In the genomic region with DNA sequence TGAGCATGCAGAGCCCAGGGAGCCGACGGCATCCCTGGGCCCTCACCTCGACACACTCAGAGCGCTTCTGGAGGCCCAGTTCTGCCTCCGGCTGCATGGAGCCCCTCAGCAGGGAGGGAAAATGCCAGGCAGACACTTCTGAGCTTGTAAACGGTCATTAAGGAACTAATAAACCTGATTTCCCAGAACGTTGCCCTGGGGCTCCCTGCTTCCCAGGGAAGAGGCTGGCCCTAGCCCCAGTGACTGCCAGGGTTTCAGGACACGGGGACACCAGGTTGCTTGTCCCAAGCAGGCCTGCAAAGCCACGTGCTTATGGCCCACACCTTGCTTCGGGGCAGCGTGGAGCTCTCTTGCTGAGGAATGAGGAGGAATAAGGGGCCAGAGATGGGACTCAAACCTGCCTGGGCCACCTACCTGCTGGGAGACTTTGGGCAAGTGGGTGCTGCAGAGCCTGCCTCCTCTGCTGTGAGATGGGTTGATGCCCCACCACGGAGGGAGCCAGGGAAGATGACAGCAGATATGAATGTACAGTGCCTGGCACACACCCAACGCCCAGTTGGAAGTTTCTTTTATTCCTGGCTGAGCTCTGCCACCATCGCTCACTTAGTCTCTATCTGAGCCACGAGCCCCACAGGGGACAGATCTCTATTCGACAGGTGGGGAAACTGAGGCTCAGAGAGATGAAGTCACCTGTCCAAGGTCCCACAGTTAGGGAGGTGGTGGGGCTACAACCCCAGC, we compare ENCODE assay signal across 25 cellular contexts. TPM values are rescaled to one million over a fixed set of nuclear protein-coding genes. Genes with fewer than 3 reads are reported as not detected.
DNase-seq lines count a peak whose midpoint lies in the region; ATAC-seq and TF ChIP-seq lines count a peak whose summit lies in the region.
"Had no signal": no experiment of that assay in that cellular context is flagged by ENCODE, and none has a peak within 500 bp of the region (broad histone marks: within the 10 kb centered on the region; RNA-seq: fewer than 3 reads in every experiment).

No MANE protein-coding gene starts in this region.

- no peaks in the 10 kb centered on the region for H3K36me3 Mint-ChIP-seq in activated naive CD8-positive, alpha-beta T cell treated with anti-CD3 and anti-CD28 coated beads, Interleukin-2, amount 10 ng/mL, durations not matched to agents 7 days and 5 days
- peaks cover 2% of the 10 kb centered on the region for H3K36me3 Mint-ChIP-seq in activated naive CD8-positive, alpha-beta T cell treated with anti-CD3 and anti-CD28 coated beads, Interleukin-2, amount 50 U/mL, for 24 hours (ENCODE audit: low read depth)
- H3K36me3 Mint-ChIP-seq in memory B cell: peaks cover 13% of the 10 kb centered on the region

- no peak overlapping the region for H2AFZ ChIP-seq in PC-9

- no peaks in the 10 kb centered on the region for H3K9me3 ChIP-seq in PC-9 (ENCODE audit: insufficient read depth, low read depth)

- no TSS peak for BruUV-seq in PC-9 (replicated peaks; lab: Mats Ljungman, UMichigan)

- intact Hi-C loops in PC-9 (cut with micrococcal nuclease; ENCODE audit: unreplicated experiment): no loop called here
- intact Hi-C loops in Right ventricle myocardium inferior (cut with DNase I): no loop called here

- H3F3A ChIP-seq in PC-9 (ENCODE audit: insufficient read depth, low read depth): no peaks in the 10 kb centered on the region

- no peaks in the 10 kb centered on the region for H3K36me3 ChIP-seq in PC-9 (ENCODE audit: low read depth)
- H3K36me3 ChIP-seq: brain microvascular endothelial cell had no signal

- no peaks in the 10 kb centered on the region for H3K9me3 Mint-ChIP-seq in activated naive CD8-positive, alpha-beta T cell treated with anti-CD3 and anti-CD28 coated beads, Interleukin-2, amount 10 ng/mL, durations not matched to agents 7 days and 5 days
- no peaks in the 10 kb centered on the region for H3K9me3 Mint-ChIP-seq in activated naive CD8-positive, alpha-beta T cell treated with anti-CD3 and anti-CD28 coated beads, Interleukin-2, amount 50 U/mL, for 24 hours
- H3K9me3 Mint-ChIP-seq in memory B cell: no peaks in the 10 kb centered on the region
- H3K9me3 Mint-ChIP-seq: activated naive CD8-positive, alpha-beta T cell treated with anti-CD3 and anti-CD28 coated beads for 36 hours; CD8-positive, alpha-beta T cell; nephron had no signal

- POLR2A ChIA-PET in activated naive CD8-positive, alpha-beta T cell treated with anti-CD3 and anti-CD28 coated beads, Interleukin-2, amount 10 ng/mL, durations not matched to agents 7 days and 5 days (lab: Charles Lee): no interaction called here
- POLR2A ChIA-PET in PC-9 (lab: Charles Lee; ENCODE audit: unreplicated experiment): no interaction called here

- ATAC-seq in activated naive CD8-positive, alpha-beta T cell treated with anti-CD3 and anti-CD28 coated beads, Interleukin-2, amount 10 ng/mL, durations not matched to agents 7 days and 5 days (ENCODE audit: low read depth): no peak
- no peak for ATAC-seq in activated naive CD8-positive, alpha-beta T cell treated with anti-CD3 and anti-CD28 coated beads, Interleukin-2, amount 50 U/mL, for 24 hours
- ATAC-seq in memory B cell (ENCODE audit: low read depth) (no peak), GM18909 (IDR thresholded peaks at IDR 0.05; ENCODE audit: poor library complexity, unreplicated experiment) (no peak), Right ventricle myocardium inferior (no peak)
- ATAC-seq: CD8-positive, alpha-beta T cell had no signal

- H3K4me3 Mint-ChIP-seq in activated naive CD8-positive, alpha-beta T cell treated with anti-CD3 and anti-CD28 coated beads, Interleukin-2, amount 10 ng/mL, durations not matched to agents 7 days and 5 days: no peak overlapping the region
- H3K4me3 Mint-ChIP-seq in activated naive CD8-positive, alpha-beta T cell treated with anti-CD3 and anti-CD28 coated beads, Interleukin-2, amount 50 U/mL, for 24 hours: no peak overlapping the region
- peak overlapping the region; percentile 100 for H3K4me3 Mint-ChIP-seq in memory B cell
- H3K4me3 Mint-ChIP-seq: activated naive CD8-positive, alpha-beta T cell treated with anti-CD3 and anti-CD28 coated beads for 36 hours; CD8-positive, alpha-beta T cell; nephron had no signal

- no peaks in the 10 kb centered on the region for H3K9me2 ChIP-seq in PC-9 (ENCODE audit: insufficient read depth)

- CTCF ChIA-PET in PC-9 (lab: Charles Lee): no interaction called here

- no peaks in the 10 kb centered on the region for H3K27me3 Mint-ChIP-seq in activated naive CD8-positive, alpha-beta T cell treated with anti-CD3 and anti-CD28 coated beads, Interleukin-2, amount 10 ng/mL, durations not matched to agents 7 days and 5 days
- no peaks in the 10 kb centered on the region for H3K27me3 Mint-ChIP-seq in activated naive CD8-positive, alpha-beta T cell treated with anti-CD3 and anti-CD28 coated beads, Interleukin-2, amount 50 U/mL, for 24 hours
- H3K27me3 Mint-ChIP-seq in memory B cell: no peaks in the 10 kb centered on the region
- H3K27me3 Mint-ChIP-seq: activated naive CD8-positive, alpha-beta T cell treated with anti-CD3 and anti-CD28 coated beads for 36 hours had no signal

- H3K79me2 ChIP-seq in PC-9 (ENCODE audit: low read depth): no peaks in the 10 kb centered on the region

- H4K20me1 ChIP-seq in PC-9 (ENCODE audit: insufficient read depth): no peaks in the 10 kb centered on the region

- peaks cover 16% of the 10 kb centered on the region; the same call in 1 of the 2 replicates for H3K4me1 ChIP-seq in PC-9 (replicated peaks; ENCODE audit: insufficient read depth)

- peaks cover 49% of the 10 kb centered on the region for H3K4me1 Mint-ChIP-seq in activated naive CD8-positive, alpha-beta T cell treated with anti-CD3 and anti-CD28 coated beads, Interleukin-2, amount 10 ng/mL, durations not matched to agents 7 days and 5 days
- H3K4me1 Mint-ChIP-seq in activated naive CD8-positive, alpha-beta T cell treated with anti-CD3 and anti-CD28 coated beads, Interleukin-2, amount 50 U/mL, for 24 hours: peaks cover 88% of the 10 kb centered on the region
- H3K4me1 Mint-ChIP-seq in memory B cell: peaks cover 60% of the 10 kb centered on the region

- no peak for DNase-seq in activated naive CD8-positive, alpha-beta T cell treated with anti-CD3 and anti-CD28 coated beads, Interleukin-2, amount 10 ng/mL, durations not matched to agents 7 days and 5 days
- no peak for DNase-seq in activated naive CD8-positive, alpha-beta T cell treated with anti-CD3 and anti-CD28 coated beads, Interleukin-2, amount 50 U/mL, for 24 hours
- DNase-seq in memory B cell (ENCODE audit: low spot score in 2 of 2) (no peak), PC-9 (no peak), Right ventricle myocardium inferior (ENCODE audit: missing footprints) (no peak)
- DNase-seq: activated naive CD8-positive, alpha-beta T cell treated with anti-CD3 and anti-CD28 coated beads for 36 hours; brain microvascular endothelial cell; CD8-positive, alpha-beta T cell; dermis blood vessel endothelial cell; DMS79 treated with DMSO at 0.1 percent for 48 hours; NCI-H187; SHP77; stimulated activated CD4-positive, alpha-beta T cell treated with anti-CD3 and anti-CD28 coated beads, Interleukin-2, amount 100 ng/mL, for 48 hours had no signal

- TF ChIP-seq POLR2A in Raji (IDR thresholded peaks at IDR 0.05; ENCODE audit: insufficient read depth, low read depth, low read length): 0 out of 2 replicates have a peak, but pooled peaks have one; percentile 17

- no peak for TF ChIP-seq CTCF in PC-9 (conservative IDR thresholded peaks at IDR 0.05)

- H3K4me3 ChIP-seq in PC-9: no peak overlapping the region

- H3K27ac ChIP-seq in temporal lobe (ENCODE audit: low read depth, low read length) (peak overlapping the region; percentile 13), PC-9 (no peak overlapping the region)
- H3K27ac ChIP-seq: brain microvascular endothelial cell, epithelial cell of prostate had no signal

- H3K27ac Mint-ChIP-seq in activated naive CD8-positive, alpha-beta T cell treated with anti-CD3 and anti-CD28 coated beads, Interleukin-2, amount 10 ng/mL, durations not matched to agents 7 days and 5 days: peak overlapping the region; percentile 30
- no peak overlapping the region for H3K27ac Mint-ChIP-seq in activated naive CD8-positive, alpha-beta T cell treated with anti-CD3 and anti-CD28 coated beads, Interleukin-2, amount 50 U/mL, for 24 hours
- H3K27ac Mint-ChIP-seq in memory B cell: peak overlapping the region; percentile 87
- H3K27ac Mint-ChIP-seq: activated naive CD8-positive, alpha-beta T cell treated with anti-CD3 and anti-CD28 coated beads for 36 hours; nephron; progenitor cell of endocrine pancreas had no signal

- no peak overlapping the region for H3K4me2 ChIP-seq in PC-9

- no peaks in the 10 kb centered on the region for H3K27me3 ChIP-seq in PC-9 (ENCODE audit: insufficient read depth, low read depth)
- H3K27me3 ChIP-seq: brain microvascular endothelial cell had no signal

RNA-seq across cellular contexts. Expression of a gene that starts 5.4 kb away (rescaled TPM):
- total RNA-seq in activated naive CD8-positive, alpha-beta T cell treated with anti-CD3 and anti-CD28 coated beads, Interleukin-2, amount 10 ng/mL, durations not matched to agents 7 days and 5 days: 10 to 100 TPM; 65.1 to 67.2 TPM
- total RNA-seq in temporal lobe (2.7 TPM), PC-9 (2021) (39.6 and 51.6 TPM in 2 replicates), Right ventricle myocardium inferior (17.9 TPM)

RNA-seq across cellular contexts. Expression of a gene that starts 28.4 kb away (rescaled TPM):
- not detected for total RNA-seq in activated naive CD8-positive, alpha-beta T cell treated with anti-CD3 and anti-CD28 coated beads, Interleukin-2, amount 10 ng/mL, durations not matched to agents 7 days and 5 days
- total RNA-seq in temporal lobe (not detected), PC-9 (2021) (0.65 TPM in 1 of 2 replicates, not detected in the other), Right ventricle myocardium inferior (not detected)
- total RNA-seq: CD8-positive, alpha-beta T cell; dermis blood vessel endothelial cell; kidney epithelial cell; mesenteric fat pad; NCI-H460; progenitor cell of endocrine pancreas; skeletal muscle tissue; T-helper 1 cell treated with Interleukin-12 subunit alpha and Interleukin-12 subunit beta and Interleukin-4 antibody, amounts not matched to agents 30 ng/mL and 1 ng/mL, for 36 hours had no signal

RNA-seq across cellular contexts. Expression of a gene that starts 41.7 kb away (rescaled TPM):
- total RNA-seq in activated naive CD8-positive, alpha-beta T cell treated with anti-CD3 and anti-CD28 coated beads, Interleukin-2, amount 10 ng/mL, durations not matched to agents 7 days and 5 days: under 1 TPM in 1 of 2 experiments, not detected in 1; 0.37 TPM
- total RNA-seq in temporal lobe: 2.0 TPM
- 0.93 and 1.1 TPM in 2 replicates for total RNA-seq in PC-9 (2021)
- total RNA-seq in Right ventricle myocardium inferior: 38.2 TPM
- total RNA-seq: activated CD8-positive, alpha-beta memory T cell treated with anti-CD3 and anti-CD28 coated beads for 36 hours had no signal

RNA-seq across cellular contexts. Expression of a gene that starts 42.9 kb away (rescaled TPM):
- total RNA-seq in activated naive CD8-positive, alpha-beta T cell treated with anti-CD3 and anti-CD28 coated beads, Interleukin-2, amount 10 ng/mL, durations not matched to agents 7 days and 5 days: 10 to 100 TPM; 31.3 to 31.4 TPM
- total RNA-seq in temporal lobe (30.7 TPM), PC-9 (2021) (27.4 and 28.0 TPM in 2 replicates), Right ventricle myocardium inferior (35.4 TPM)

RNA-seq across cellular contexts. Expression of a gene that starts 44.0 kb away (rescaled TPM):
- 1 to 10 TPM in 1 of 2 experiments, under 1 TPM in 1; 0.78 to 1.1 TPM for total RNA-seq in activated naive CD8-positive, alpha-beta T cell treated with anti-CD3 and anti-CD28 coated beads, Interleukin-2, amount 10 ng/mL, durations not matched to agents 7 days and 5 days
- total RNA-seq in temporal lobe (2.0 TPM), PC-9 (2021) (2.6 and 2.7 TPM in 2 replicates), Right ventricle myocardium inferior (3.4 TPM)
- total RNA-seq: CD8-positive, alpha-beta T cell; kidney epithelial cell; NCI-H460; T-helper 1 cell treated with Interleukin-12 subunit alpha and Interleukin-12 subunit beta and Interleukin-4 antibody, amounts not matched to agents 30 ng/mL and 1 ng/mL, for 36 hours had no signal

Comparison
In these comparisons a context has a peak if more than half of its experiments do, and no peak if none do; other contexts are left out.
1. RNA of a gene that starts 41.7 kb away (total RNA-seq): 38.2 TPM in Right ventricle myocardium inferior (single experiment); 2.0 TPM in temporal lobe (single experiment), 0.93 to 1.1 TPM in PC-9 and 0.37 TPM in activated naive CD8-positive, alpha-beta T cell treated with anti-CD3 and anti-CD28 coated beads, Interleukin-2, amount 10 ng/mL, durations not matched to agents 7 days and 5 days; every median in the first group is over 10 times any median in the second.